ENCODE assay signal across 19 cellular contexts in genomic region chr1:100643430-100644196, GRCh38.
DNase-seq lines count a peak whose midpoint lies in the region; ATAC-seq and TF ChIP-seq lines count a peak whose summit lies in the region.
"Had no signal": no experiment of that assay in that cellular context is flagged by ENCODE, and none has a peak within 500 bp of the region (broad histone marks: within the 10 kb centered on the region; RNA-seq: fewer than 3 reads in every experiment).

No MANE protein-coding gene starts in this region.

- no peaks in the 10 kb centered on the region for H4K20me1 ChIP-seq in fibroblast of lung (ENCODE audit: control insufficient read depth, extremely low read depth, insufficient read depth, low read length)

- H3K36me3 ChIP-seq in fibroblast of lung (ENCODE audit: control insufficient read depth, insufficient read depth, low read length) (no peaks in the 10 kb centered on the region), mesenchymal stem cell (ENCODE audit: control insufficient read depth in 1 of 2, insufficient read depth in 2 of 2, low read depth in 1 of 2, low read length in 2 of 2) (peaks cover 0 to 6% of the 10 kb centered on the region in 2 experiments)
- H3K36me3 ChIP-seq: esophagus squamous epithelium, ovary, Peyer's patch, thyroid gland had no signal

- no peak overlapping the region for H2AK5ac ChIP-seq in mesenchymal stem cell (ENCODE audit: low read length, severe bottlenecking)

- no peak overlapping the region for H3K23ac ChIP-seq in mesenchymal stem cell (ENCODE audit: low read length in 2 of 2)

- H3K18ac ChIP-seq in mesenchymal stem cell (ENCODE audit: low read depth in 1 of 2, low read length in 2 of 2), result no peak overlapping the region

- no peak overlapping the region for H3K14ac ChIP-seq in mesenchymal stem cell (ENCODE audit: low read length in 2 of 2)

- H3K4me1 ChIP-seq in fibroblast of lung (ENCODE audit: control insufficient read depth, extremely low read depth, insufficient read depth, low read length) (peaks cover 4% of the 10 kb centered on the region), mesenchymal stem cell (ENCODE audit: control insufficient read depth, insufficient read depth, low read depth, low read length) (no peaks in the 10 kb centered on the region)
- H3K4me1 ChIP-seq: esophagus squamous epithelium, Peyer's patch, thyroid gland had no signal

- H3K4me3 ChIP-seq in fibroblast of lung (replicated peaks in 1 of 4; ENCODE audit: control extremely low read depth in 1 of 4, insufficient read depth in 1 of 4, low read depth in 3 of 4, low read length in 4 of 4) (no peak overlapping the region), mesenchymal stem cell (ENCODE audit: insufficient read depth in 1 of 2, low read depth in 1 of 2, low read length in 2 of 2) (no peak overlapping the region)
- H3K4me3 ChIP-seq: esophagus squamous epithelium, ovary, Peyer's patch, thyroid gland had no signal

- no peaks in the 10 kb centered on the region for H3K79me1 ChIP-seq in mesenchymal stem cell (replicated peaks; ENCODE audit: low read length, poor library complexity, severe bottlenecking)

- no peak overlapping the region for H2BK12ac ChIP-seq in mesenchymal stem cell (ENCODE audit: low read length in 2 of 2)

- H2AFZ ChIP-seq in fibroblast of lung (ENCODE audit: low read length) (no peak overlapping the region), mesenchymal stem cell (ENCODE audit: low read depth, low read length) (no peak overlapping the region)

- H4K8ac ChIP-seq in mesenchymal stem cell (ENCODE audit: low read length), result no peak overlapping the region

- H3K9me3 ChIP-seq in fibroblast of lung (ENCODE audit: control insufficient read depth, insufficient read depth, low read depth, low read length) (no peaks in the 10 kb centered on the region), mesenchymal stem cell (ENCODE audit: control insufficient read depth, low read length) (peaks cover 9% of the 10 kb centered on the region)
- H3K9me3 ChIP-seq: ovary, Peyer's patch, thyroid gland had no signal

- no peak overlapping the region for H2BK15ac ChIP-seq in mesenchymal stem cell (ENCODE audit: low read depth, poor library complexity, severe bottlenecking)

- H4K91ac ChIP-seq in mesenchymal stem cell (ENCODE audit: low read length), result no peak overlapping the region

- no peak overlapping the region for H2BK120ac ChIP-seq in mesenchymal stem cell (ENCODE audit: low read depth, low read length)

- no peak for TF ChIP-seq CTCF in fibroblast of lung (conservative IDR thresholded peaks at IDR 0.05 in 1 of 2, IDR thresholded peaks at IDR 0.05 in 1 of 2; ENCODE audit: low read depth in 1 of 2, low read length in 2 of 2)

- no peak overlapping the region for H3K4ac ChIP-seq in mesenchymal stem cell (ENCODE audit: low read depth in 1 of 2, low read length in 2 of 2)

- H2BK5ac ChIP-seq in mesenchymal stem cell (ENCODE audit: low read depth, low read length, poor library complexity, severe bottlenecking), result peak overlapping the region; percentile 58

- H3K79me2 ChIP-seq in fibroblast of lung (ENCODE audit: control insufficient read depth, insufficient read depth, low read length), result no peaks in the 10 kb centered on the region

- DNase-seq in Right ventricle myocardium inferior (ENCODE audit: missing footprints), result no peak
- DNase-seq in cardiac septum (ENCODE audit: low spot score), result no peak
- peak; percentile 22 to 61 for DNase-seq in fibroblast of lung (ENCODE audit: low read depth in 2 of 2)
- DNase-seq in mesenchymal stem cell, result no peak
- no peak for DNase-seq in activated CD4-positive, alpha-beta T cell treated with anti-CD3 and anti-CD28 coated beads for 48 hours
- DNase-seq in NCI-H524 (lab: John Stamatoyannopoulos, UW), result no peak
- DNase-seq in islet precursor cell, result no peak
- DNase-seq: 8988T; activated CD4-positive, CD25-positive, alpha-beta regulatory T cell; activated naive CD8-positive, alpha-beta T cell treated with anti-CD3 and anti-CD28 coated beads for 36 hours; esophagus squamous epithelium; midbrain; NCI-H1694; NCI-H526 treated with DMSO at 0.1 percent for 48 hours; ovary; Peyer's patch; thyroid gland had no signal

- H3K9ac ChIP-seq in fibroblast of lung (ENCODE audit: insufficient read depth, low read length), result no peak overlapping the region
- no peak overlapping the region for H3K9ac ChIP-seq in mesenchymal stem cell (ENCODE audit: low read length)

- H3K27ac ChIP-seq in fibroblast of lung (ENCODE audit: insufficient read depth, low read length) (no peak overlapping the region), mesenchymal stem cell (ENCODE audit: low read length, poor library complexity, severe bottlenecking) (peak overlapping the region; percentile 96)
- H3K27ac ChIP-seq: esophagus squamous epithelium, HL-60, ovary, Peyer's patch, thyroid gland had no signal

- intact Hi-C loops in Right ventricle myocardium inferior (cut with DNase I), result no loop called here
- intact Hi-C loops in cardiac septum (cut with DNase I), result loop anchor here (10.0 kb wide), 1 partner anchor 61 kb away; no protein-coding TSS in a partner anchor

- H3K27me3 ChIP-seq in fibroblast of lung (ENCODE audit: control insufficient read depth, insufficient read depth, low read length) (no peaks in the 10 kb centered on the region), mesenchymal stem cell (ENCODE audit: control insufficient read depth in 1 of 2, insufficient read depth in 1 of 2, low read length in 2 of 2) (no peaks in the 10 kb centered on the region)
- H3K27me3 ChIP-seq: esophagus squamous epithelium, ovary, Peyer's patch, thyroid gland had no signal

- ATAC-seq in Right ventricle myocardium inferior (peak; percentile 62), GM19455 (IDR thresholded peaks at IDR 0.05; ENCODE audit: unreplicated experiment) (no peak)

- H3K4me2 ChIP-seq in fibroblast of lung (ENCODE audit: extremely low read depth, insufficient read depth, low read length), result no peak overlapping the region
- no peak overlapping the region for H3K4me2 ChIP-seq in mesenchymal stem cell (ENCODE audit: low read length, poor library complexity, severe bottlenecking)

- 91% methylated on average over 3 of the region's 4 CpGs for WGBS in mesenchymal stem cell

Comparison
In these comparisons a context has a peak if more than half of its experiments do, and no peak if none do; other contexts are left out.
1. DNase-seq: peak in fibroblast of lung (2 of 2); none in Right ventricle myocardium inferior (single experiment), cardiac septum (single experiment), mesenchymal stem cell (single experiment), activated CD4-positive, alpha-beta T cell treated with anti-CD3 and anti-CD28 coated beads for 48 hours (single experiment), NCI-H524 (0 of 2) and islet precursor cell (single experiment).